In the genomic region with DNA sequence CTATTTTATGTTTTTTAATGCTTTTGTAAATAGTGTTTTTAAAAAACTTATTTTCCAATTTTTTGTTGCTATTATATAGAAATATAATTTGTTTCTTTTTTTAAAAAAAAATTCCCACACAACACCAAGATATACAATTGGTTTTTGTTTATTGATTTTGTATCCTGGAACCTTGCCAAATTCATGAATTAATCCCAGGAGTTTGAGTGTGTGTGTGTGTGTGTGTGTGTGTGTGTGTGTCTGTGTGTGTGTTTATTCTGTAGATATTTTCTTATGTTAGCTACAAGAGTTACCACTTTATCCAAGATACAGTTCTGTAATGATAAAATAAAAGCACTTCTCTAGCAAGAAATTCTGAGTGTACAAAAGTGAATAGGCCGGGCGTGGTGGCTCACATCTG, we compare ENCODE assay signal across 2 cellular contexts.
TF ChIP-seq lines count a peak whose summit lies in the region.

No MANE protein-coding gene starts in this region.

TF ChIP-seq in HCT116, 20 proteins besides CTCF, POLR2A, EP300 and RAD21:
- no peak for TF ChIP-seq ZFX (IDR thresholded peaks at IDR 0.05)
- TF ChIP-seq TCF7L2 (IDR thresholded peaks at IDR 0.05; ENCODE audit: borderline replicate concordance, extremely low read depth, insufficient read depth, insufficient read length), result no peak
- TF ChIP-seq CBX3 (IDR thresholded peaks at IDR 0.05; ENCODE audit: low read depth), result no peak
- TF ChIP-seq EZH2 (IDR thresholded peaks at IDR 0.05), result no peak
- no peak for TF ChIP-seq JUND (IDR thresholded peaks at IDR 0.05)
- no peak for TF ChIP-seq SRF (IDR thresholded peaks at IDR 0.05; ENCODE audit: low read depth)
- no peak for TF ChIP-seq EGR1 (IDR thresholded peaks at IDR 0.05; ENCODE audit: low read depth)
- TF ChIP-seq ELF1 (IDR thresholded peaks at IDR 0.05; ENCODE audit: borderline replicate concordance, low read depth), result no peak
- TF ChIP-seq FOSL1 (IDR thresholded peaks at IDR 0.05; ENCODE audit: low read depth), result no peak
- TF ChIP-seq, protein P1, sequence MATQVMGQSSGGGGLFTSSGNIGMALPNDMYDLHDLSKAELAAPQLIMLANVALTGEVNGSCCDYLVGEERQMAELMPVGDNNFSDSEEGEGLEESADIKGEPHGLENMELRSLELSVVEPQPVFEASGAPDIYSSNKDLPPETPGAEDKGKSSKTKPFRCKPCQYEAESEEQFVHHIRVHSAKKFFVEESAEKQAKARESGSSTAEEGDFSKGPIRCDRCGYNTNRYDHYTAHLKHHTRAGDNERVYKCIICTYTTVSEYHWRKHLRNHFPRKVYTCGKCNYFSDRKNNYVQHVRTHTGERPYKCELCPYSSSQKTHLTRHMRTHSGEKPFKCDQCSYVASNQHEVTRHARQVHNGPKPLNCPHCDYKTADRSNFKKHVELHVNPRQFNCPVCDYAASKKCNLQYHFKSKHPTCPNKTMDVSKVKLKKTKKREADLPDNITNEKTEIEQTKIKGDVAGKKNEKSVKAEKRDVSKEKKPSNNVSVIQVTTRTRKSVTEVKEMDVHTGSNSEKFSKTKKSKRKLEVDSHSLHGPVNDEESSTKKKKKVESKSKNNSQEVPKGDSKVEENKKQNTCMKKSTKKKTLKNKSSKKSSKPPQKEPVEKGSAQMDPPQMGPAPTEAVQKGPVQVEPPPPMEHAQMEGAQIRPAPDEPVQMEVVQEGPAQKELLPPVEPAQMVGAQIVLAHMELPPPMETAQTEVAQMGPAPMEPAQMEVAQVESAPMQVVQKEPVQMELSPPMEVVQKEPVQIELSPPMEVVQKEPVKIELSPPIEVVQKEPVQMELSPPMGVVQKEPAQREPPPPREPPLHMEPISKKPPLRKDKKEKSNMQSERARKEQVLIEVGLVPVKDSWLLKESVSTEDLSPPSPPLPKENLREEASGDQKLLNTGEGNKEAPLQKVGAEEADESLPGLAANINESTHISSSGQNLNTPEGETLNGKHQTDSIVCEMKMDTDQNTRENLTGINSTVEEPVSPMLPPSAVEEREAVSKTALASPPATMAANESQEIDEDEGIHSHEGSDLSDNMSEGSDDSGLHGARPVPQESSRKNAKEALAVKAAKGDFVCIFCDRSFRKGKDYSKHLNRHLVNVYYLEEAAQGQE (IDR thresholded peaks at IDR 0.05; ENCODE audit: low read depth), result no peak
- TF ChIP-seq, protein P2, sequence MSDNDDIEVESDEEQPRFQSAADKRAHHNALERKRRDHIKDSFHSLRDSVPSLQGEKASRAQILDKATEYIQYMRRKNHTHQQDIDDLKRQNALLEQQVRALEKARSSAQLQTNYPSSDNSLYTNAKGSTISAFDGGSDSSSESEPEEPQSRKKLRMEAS (IDR thresholded peaks at IDR 0.05), result no peak
- no peak for TF ChIP-seq EZH2phosphoT487 (IDR thresholded peaks at IDR 0.05; ENCODE audit: borderline replicate concordance)

TF ChIP-seq in K562, 482 proteins besides CTCF, POLR2A, EP300 and RAD21:
- TF ChIP-seq ZBTB1 (CRISPR knock-in tag; IDR thresholded peaks at IDR 0.05; ENCODE audit: borderline replicate concordance, low read depth) (no peak), TBL1XR1 (IDR thresholded peaks at IDR 0.05; ENCODE audit: low read length in 2 of 2) (no peak), NFIC (IDR thresholded peaks at IDR 0.05) (peak; percentile 88), HIVEP1 (CRISPR knock-in tag; IDR thresholded peaks at IDR 0.05) (no peak), HMG20A (CRISPR knock-in tag; conservative IDR thresholded peaks at IDR 0.05) (no peak), NFIX (CRISPR knock-in tag; IDR thresholded peaks at IDR 0.05; ENCODE audit: low read depth) (0 out of 2 replicates have a peak, but pooled peaks have one; percentile 15)
- TF ChIP-seq, protein P3, sequence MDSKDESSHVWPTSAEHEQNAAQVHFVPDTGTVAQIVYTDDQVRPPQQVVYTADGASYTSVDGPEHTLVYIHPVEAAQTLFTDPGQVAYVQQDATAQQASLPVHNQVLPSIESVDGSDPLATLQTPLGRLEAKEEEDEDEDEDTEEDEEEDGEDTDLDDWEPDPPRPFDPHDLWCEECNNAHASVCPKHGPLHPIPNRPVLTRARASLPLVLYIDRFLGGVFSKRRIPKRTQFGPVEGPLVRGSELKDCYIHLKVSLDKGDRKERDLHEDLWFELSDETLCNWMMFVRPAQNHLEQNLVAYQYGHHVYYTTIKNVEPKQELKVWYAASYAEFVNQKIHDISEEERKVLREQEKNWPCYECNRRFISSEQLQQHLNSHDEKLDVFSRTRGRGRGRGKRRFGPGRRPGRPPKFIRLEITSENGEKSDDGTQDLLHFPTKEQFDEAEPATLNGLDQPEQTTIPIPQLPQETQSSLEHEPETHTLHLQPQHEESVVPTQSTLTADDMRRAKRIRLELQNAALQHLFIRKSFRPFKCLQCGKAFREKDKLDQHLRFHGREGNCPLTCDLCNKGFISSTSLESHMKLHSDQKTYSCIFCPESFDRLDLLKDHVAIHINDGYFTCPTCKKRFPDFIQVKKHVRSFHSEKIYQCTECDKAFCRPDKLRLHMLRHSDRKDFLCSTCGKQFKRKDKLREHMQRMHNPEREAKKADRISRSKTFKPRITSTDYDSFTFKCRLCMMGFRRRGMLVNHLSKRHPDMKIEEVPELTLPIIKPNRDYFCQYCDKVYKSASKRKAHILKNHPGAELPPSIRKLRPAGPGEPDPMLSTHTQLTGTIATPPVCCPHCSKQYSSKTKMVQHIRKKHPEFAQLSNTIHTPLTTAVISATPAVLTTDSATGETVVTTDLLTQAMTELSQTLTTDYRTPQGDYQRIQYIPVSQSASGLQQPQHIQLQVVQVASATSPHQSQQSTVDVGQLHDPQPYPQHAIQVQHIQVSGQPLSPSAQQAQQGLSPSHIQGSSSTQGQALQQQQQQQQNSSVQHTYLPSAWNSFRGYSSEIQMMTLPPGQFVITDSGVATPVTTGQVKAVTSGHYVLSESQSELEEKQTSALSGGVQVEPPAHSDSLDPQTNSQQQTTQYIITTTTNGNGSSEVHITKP (IDR thresholded peaks at IDR 0.05; ENCODE audit: partially characterized antibody), result no peak
